In the genomic region with DNA sequence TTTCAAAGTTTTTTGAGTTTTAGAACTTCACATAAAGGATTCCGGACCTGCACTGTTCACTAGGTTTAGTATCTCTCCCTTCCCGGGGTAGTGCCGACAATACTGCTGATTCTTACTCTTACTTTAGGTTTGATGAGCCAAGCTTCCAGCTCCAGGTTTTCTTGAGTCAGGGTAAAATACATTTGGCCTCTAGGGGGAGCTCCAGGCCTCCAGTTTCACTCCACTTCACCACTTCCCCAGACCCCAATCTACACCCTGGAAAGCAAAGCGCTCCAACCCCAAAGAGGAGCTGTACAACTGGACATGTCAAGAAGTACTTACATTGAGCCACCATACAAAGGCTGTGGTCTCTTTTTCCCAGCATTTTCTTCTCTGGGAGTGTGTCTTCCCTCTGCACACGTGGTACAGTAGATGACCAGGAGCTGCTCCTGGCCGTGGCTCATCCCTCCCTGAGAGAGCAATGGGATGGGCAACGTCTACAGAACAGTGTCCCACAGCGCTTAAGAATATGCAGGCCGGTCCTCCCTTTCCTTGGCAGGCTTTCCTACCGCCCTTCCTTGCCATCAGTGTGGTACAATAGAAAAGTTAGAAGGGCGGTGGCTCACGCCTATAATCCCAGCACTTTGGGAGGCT, we compare ENCODE assay signal across 8 cellular contexts.
A peak's percentile ranks its signal among the peaks of the same experiment; 100 is the strongest.
DNase-seq lines count a peak whose midpoint lies in the region; ATAC-seq and TF ChIP-seq lines count a peak whose summit lies in the region.

No MANE protein-coding gene starts in this region.

- ATAC-seq in GM19351 (IDR thresholded peaks at IDR 0.05; ENCODE audit: unreplicated experiment): peak; percentile 61

- peak; percentile 65 for TF ChIP-seq CTCF in AG09319 (IDR thresholded peaks at IDR 0.05; ENCODE audit: low read depth, low read length)
- peak; percentile 74 for TF ChIP-seq CTCF in astrocyte of the cerebellum (IDR thresholded peaks at IDR 0.05; ENCODE audit: low read depth, low read length, missing control alignments)

- DNase-seq in AG09319 (ENCODE audit: extremely low read depth, low read depth): peak; percentile 49
- peak; percentile 73 for DNase-seq in NCI-H146 (lab: John Stamatoyannopoulos, UW)
- DNase-seq in T1000 (lab: John Stamatoyannopoulos, UW): peak; percentile 48
- peak; percentile 60 for DNase-seq in astrocyte of the cerebellum (ENCODE audit: low read depth)
- DNase-seq in inferior parietal cortex (ENCODE audit: extremely low spot score): peak; percentile 42
- peak; percentile 56 for DNase-seq in stimulated activated CD4-positive, alpha-beta T cell treated with anti-CD3 and anti-CD28 coated beads, Interleukin-1b, Interleukin-23, amount 100 ng/mL, for 48 hours
- no peak for DNase-seq in mesenteric fat pad (ENCODE audit: low spot score)

- H3K4me3 ChIP-seq in astrocyte of the cerebellum (ENCODE audit: low read depth, low read length): no peak overlapping the region

- in situ Hi-C loops in astrocyte of the cerebellum (cut with HindIII; ENCODE audit: low sequenced_read_pairs): no loop called here
